Comparison of ENCODE assay signal across 21 cellular contexts in genomic region chr1:213689260-213689659, GRCh38.
DNase-seq lines count a peak whose midpoint lies in the region; ATAC-seq, FAIRE-seq and TF ChIP-seq lines count a peak whose summit lies in the region.
"Had no signal": no experiment of that assay in that cellular context is flagged by ENCODE, and none has a peak within 500 bp of the region (broad histone marks: within the 10 kb centered on the region; RNA-seq: fewer than 3 reads in every experiment).

No MANE protein-coding gene starts in this region.

- no peaks in the 10 kb centered on the region for H3K4me1 ChIP-seq in prostate gland (replicated peaks)

- no peak for DNase-seq in activated T-cell treated with anti-CD3 and anti-CD28 coated beads, Interleukin-2, amount 50 U/mL, for 72 hours
- DNase-seq in activated T-cell treated with anti-CD3 and anti-CD28 coated beads for 4 hours: no peak
- DNase-seq in bronchial epithelial cell (ENCODE audit: low read depth): peak; percentile 70
- no peak for DNase-seq in neural crest cell (ENCODE audit: low read depth, low spot score)
- DNase-seq in prostate gland (ENCODE audit: low spot score): no peak
- DNase-seq: Calu3; CD8-positive, alpha-beta T cell; HFFc6; MV-4-11; NCI-H187; NCI-H446; NCI-H526 treated with DMSO at 0.1 percent for 48 hours; Right ventricle myocardium superior had no signal

- no peak overlapping the region for H3K27ac ChIP-seq in prostate gland
- H3K27ac ChIP-seq: BLaER1, HL-60, KMS-11, SK-N-MC had no signal

- H3K9me3 ChIP-seq in prostate gland: no peaks in the 10 kb centered on the region
- H3K9me3 ChIP-seq: BLaER1 had no signal

- no peaks in the 10 kb centered on the region for H3K27me3 ChIP-seq in bronchial epithelial cell (ENCODE audit: control insufficient read depth, insufficient read depth, low read length)
- H3K27me3 ChIP-seq in prostate gland (replicated peaks; ENCODE audit: insufficient read depth): no peaks in the 10 kb centered on the region
- H3K27me3 ChIP-seq: BLaER1 had no signal

- no peak overlapping the region for H3K27ac Mint-ChIP-seq in activated T-cell treated with anti-CD3 and anti-CD28 coated beads, Interleukin-2, amount 50 U/mL, for 72 hours
- H3K27ac Mint-ChIP-seq in neural crest cell (ENCODE audit: unreplicated experiment): peak overlapping the region; percentile 70
- H3K27ac Mint-ChIP-seq: CD8-positive, alpha-beta T cell; HFFc6 had no signal

- TF ChIP-seq POLR2A in prostate gland (IDR thresholded peaks at IDR 0.05): no peak

- intact Hi-C loops in prostate gland (cut with DNase I): no loop called here

- H3K36me3 Mint-ChIP-seq in activated T-cell treated with anti-CD3 and anti-CD28 coated beads, Interleukin-2, amount 50 U/mL, for 72 hours (ENCODE audit: insufficient read depth in 2 of 2): no peaks in the 10 kb centered on the region
- H3K36me3 Mint-ChIP-seq in neural crest cell (ENCODE audit: low read depth): no peaks in the 10 kb centered on the region
- H3K36me3 Mint-ChIP-seq: CD8-positive, alpha-beta T cell had no signal

- no peaks in the 10 kb centered on the region for H3K27me3 Mint-ChIP-seq in activated T-cell treated with anti-CD3 and anti-CD28 coated beads, Interleukin-2, amount 50 U/mL, for 72 hours (ENCODE audit: low read depth)
- H3K27me3 Mint-ChIP-seq in neural crest cell (ENCODE audit: low read depth): no peaks in the 10 kb centered on the region

- no peak for TF ChIP-seq CTCF in bronchial epithelial cell (IDR thresholded peaks at IDR 0.05; ENCODE audit: insufficient read depth, low read length, severe bottlenecking)
- TF ChIP-seq CTCF in neural crest cell (conservative IDR thresholded peaks at IDR 0.05): no peak
- TF ChIP-seq CTCF in prostate gland (IDR thresholded peaks at IDR 0.05): no peak

- 75% methylated on average over 3 of the region's 3 CpGs for WGBS in prostate gland

- peak; percentile 39 to 58 for ATAC-seq in activated T-cell treated with anti-CD3 and anti-CD28 coated beads, Interleukin-2, amount 50 U/mL, for 72 hours (replicated peaks in 1 of 2)
- ATAC-seq in HG02610 (IDR thresholded peaks at IDR 0.05; ENCODE audit: unreplicated experiment) (peak; percentile 61), GM19463 (IDR thresholded peaks at IDR 0.05; ENCODE audit: unreplicated experiment) (no peak)
- ATAC-seq: CD8-positive, alpha-beta T cell had no signal

- FAIRE-seq in bronchial epithelial cell (lab: Jason Lieb, UNC): no peak
- FAIRE-seq: GM12892, GM18507 had no signal

- H3K36me3 ChIP-seq in bronchial epithelial cell (ENCODE audit: control insufficient read depth, insufficient read depth, low read length): no peaks in the 10 kb centered on the region
- no peaks in the 10 kb centered on the region for H3K36me3 ChIP-seq in prostate gland
- H3K36me3 ChIP-seq: BLaER1 had no signal

- no peaks in the 10 kb centered on the region for H3K9me3 Mint-ChIP-seq in activated T-cell treated with anti-CD3 and anti-CD28 coated beads, Interleukin-2, amount 50 U/mL, for 72 hours
- no peaks in the 10 kb centered on the region for H3K9me3 Mint-ChIP-seq in neural crest cell
- H3K9me3 Mint-ChIP-seq: CD8-positive, alpha-beta T cell had no signal

- H3K4me1 Mint-ChIP-seq in activated T-cell treated with anti-CD3 and anti-CD28 coated beads, Interleukin-2, amount 50 U/mL, for 72 hours (ENCODE audit: low read depth): peaks cover 13% of the 10 kb centered on the region
- H3K4me1 Mint-ChIP-seq in neural crest cell: peaks cover 26% of the 10 kb centered on the region

- no peak overlapping the region for H3K4me3 Mint-ChIP-seq in activated T-cell treated with anti-CD3 and anti-CD28 coated beads, Interleukin-2, amount 50 U/mL, for 72 hours
- no peak overlapping the region for H3K4me3 Mint-ChIP-seq in neural crest cell
- H3K4me3 Mint-ChIP-seq: CD8-positive, alpha-beta T cell; HFFc6 had no signal

- H3K4me3 ChIP-seq in bronchial epithelial cell (ENCODE audit: low read depth, low read length) (no peak overlapping the region), prostate gland (no peak overlapping the region)
- H3K4me3 ChIP-seq: BLaER1, SK-N-MC had no signal
